Comparison of ENCODE assay signal across 8 cellular contexts in the genomic region with DNA sequence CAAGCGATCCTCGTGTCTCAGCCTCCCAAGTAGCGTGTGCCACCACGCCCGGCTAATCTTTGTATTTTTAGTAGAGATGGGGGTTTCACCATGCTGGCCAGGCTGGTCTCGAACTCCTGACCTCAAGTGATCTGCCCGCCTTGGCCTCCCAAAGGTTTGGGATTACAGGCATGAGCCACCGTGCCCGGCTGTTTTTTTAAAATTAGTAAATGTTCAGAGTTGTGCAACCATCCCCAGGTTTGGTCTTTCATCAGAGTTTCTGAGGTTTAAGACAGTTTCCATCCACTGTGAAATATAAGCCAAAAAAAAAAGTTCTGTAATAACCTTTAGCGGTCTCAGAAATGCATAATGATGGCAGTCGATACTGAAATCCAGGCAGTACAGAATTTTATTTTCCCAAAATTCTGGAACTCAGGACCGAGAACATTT. TPM values are rescaled to one million over a fixed set of nuclear protein-coding genes. Genes with fewer than 3 reads are reported as not detected.
A peak's percentile ranks its signal among the peaks of the same experiment; 100 is the strongest.
DNase-seq lines count a peak whose midpoint lies in the region; ATAC-seq lines count a peak whose summit lies in the region.

No MANE protein-coding gene starts in this region.

- no peak for DNase-seq in activated CD4-positive, CD25-positive, alpha-beta regulatory T cell (lab: John Stamatoyannopoulos, UW)
- DNase-seq in activated CD8-positive, alpha-beta memory T cell treated with anti-CD3 and anti-CD28 coated beads, Interleukin-2, amount 50 U/mL, for 48 hours: peak; percentile 65
- DNase-seq in right cardiac atrium (peak in 1 of 3 donors; percentile 26), HCEC 1CT (no peak), DMS114 treated with DMSO at 0.1 percent for 48 hours (lab: John Stamatoyannopoulos, UW; ENCODE audit: unreplicated experiment) (no peak)
- peak; percentile 20 to 23 for DNase-seq in stimulated activated CD4-positive, alpha-beta T cell treated with anti-CD3 and anti-CD28 coated beads, Interleukin-2, amount 100 ng/mL, for 48 hours

- H3K4me3 ChIP-seq in right cardiac atrium (ENCODE audit: low read length): peak overlapping the region; percentile 63

- H3K27me3 ChIP-seq in right cardiac atrium (ENCODE audit: control insufficient read depth, insufficient read depth): no peaks in the 10 kb centered on the region

- no peaks in the 10 kb centered on the region for H3K4me1 ChIP-seq in right cardiac atrium (ENCODE audit: control insufficient read depth, insufficient read depth, low read length)

- intact Hi-C loops in right cardiac atrium (cut with DNase I): no loop called here

- peak; percentile 12 for ATAC-seq in activated CD4-positive, CD25-positive, alpha-beta regulatory T cell treated with anti-CD3 and anti-CD28 coated beads, Interleukin-2, amount 50 U/mL, for 24 hours
- ATAC-seq in HG03432 (IDR thresholded peaks at IDR 0.05; ENCODE audit: unreplicated experiment) (peak; percentile 1), right cardiac atrium (no peak)

- H3K9me3 ChIP-seq in right cardiac atrium (ENCODE audit: control insufficient read depth, low read length): no peaks in the 10 kb centered on the region

- 60% methylated on average over 12 of the region's 12 CpGs for WGBS in right cardiac atrium

- H3K27ac ChIP-seq in right cardiac atrium (ENCODE audit: low read length): peak overlapping the region; percentile 49

RNA-seq across cellular contexts. Expression of a gene that starts 0.5 kb away (rescaled TPM):
- total RNA-seq in right cardiac atrium: 10 to 100 TPM; 11.4 to 15.4 (median 14.4) TPM
- 4.7 TPM for polyA plus RNA-seq in right cardiac atrium

RNA-seq across cellular contexts. Expression of a gene that starts 1.8 kb away (rescaled TPM):
- total RNA-seq in right cardiac atrium: 10 to 100 TPM; 24.4 to 30.2 (median 27.1) TPM
- polyA plus RNA-seq in right cardiac atrium: 13.8 TPM

RNA-seq across cellular contexts. Expression of a gene that starts 52.3 kb away (rescaled TPM):
- 10 to 100 TPM; 21.6 to 26.2 (median 22.5) TPM for total RNA-seq in right cardiac atrium
- 9.4 TPM for polyA plus RNA-seq in right cardiac atrium

Comparison
In these comparisons a context has a peak if more than half of its experiments do, and no peak if none do; other contexts are left out.
1. ATAC-seq: peak in activated CD4-positive, CD25-positive, alpha-beta regulatory T cell treated with anti-CD3 and anti-CD28 coated beads, Interleukin-2, amount 50 U/mL, for 24 hours (2 of 2) and HG03432 (single experiment); none in right cardiac atrium (0 of 2).
2. DNase-seq: peak in activated CD8-positive, alpha-beta memory T cell treated with anti-CD3 and anti-CD28 coated beads, Interleukin-2, amount 50 U/mL, for 48 hours (single experiment) and stimulated activated CD4-positive, alpha-beta T cell treated with anti-CD3 and anti-CD28 coated beads, Interleukin-2, amount 100 ng/mL, for 48 hours (2 of 2); none in activated CD4-positive, CD25-positive, alpha-beta regulatory T cell (0 of 4), HCEC 1CT (single experiment) and DMS114 treated with DMSO at 0.1 percent for 48 hours (single experiment).